In the genomic region with DNA sequence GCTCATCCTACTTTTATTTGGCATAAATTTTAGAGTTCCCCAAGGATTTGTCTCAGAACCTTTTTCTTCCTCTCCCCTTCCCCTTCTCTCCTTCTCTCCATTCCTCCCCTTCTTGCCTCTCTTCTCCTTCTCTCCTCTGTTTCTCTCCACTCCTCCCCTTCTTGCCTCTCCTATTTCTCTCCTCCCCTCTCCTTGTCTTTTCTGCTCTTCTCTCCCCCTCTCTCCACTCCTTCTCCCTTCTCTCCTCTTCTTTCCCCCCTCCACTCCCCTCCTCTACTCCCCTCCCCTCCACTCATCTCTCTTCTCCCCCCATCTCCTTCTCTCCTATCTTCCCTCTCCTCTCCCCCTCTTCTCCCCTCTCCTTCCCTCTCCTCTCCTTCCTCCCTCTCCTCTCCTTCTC, we compare ENCODE assay signal across 28 cellular contexts.
"Had no signal": no experiment of that assay in that cellular context is flagged by ENCODE, and none has a peak within 500 bp of the region (broad histone marks: within the 10 kb centered on the region; RNA-seq: fewer than 3 reads in every experiment).

No MANE protein-coding gene starts in this region.

- H3K4me3 ChIP-seq: colonic mucosa, coronary artery, dorsolateral prefrontal cortex, esophagus muscularis mucosa, esophagus squamous epithelium, gastrocnemius medialis, gastroesophageal sphincter, heart left ventricle, heart right ventricle, hepatocyte had no signal

- H3K4me3 Mint-ChIP-seq: effector memory CD8-positive, alpha-beta T cell had no signal

- DNase-seq: colonic mucosa; cortex of kidney; dermis blood vessel endothelial cell; dorsolateral prefrontal cortex; effector CD4-positive, alpha-beta T cell; effector CD8-positive, alpha-beta T cell; effector memory CD4-positive, alpha-beta T cell; effector memory CD8-positive, alpha-beta T cell; erythroblast; esophagus squamous epithelium; foreskin fibroblast; foreskin keratinocyte; foreskin melanocyte; gastrocnemius medialis; glutamatergic neuron; head of caudate nucleus; heart right ventricle had no signal

- H3K27ac ChIP-seq: colonic mucosa, coronary artery, dorsolateral prefrontal cortex, epithelial cell of prostate, esophagus muscularis mucosa, esophagus squamous epithelium, foreskin keratinocyte, gastrocnemius medialis, gastroesophageal sphincter, heart left ventricle, heart right ventricle, hepatocyte had no signal

- H3K4me1 ChIP-seq: colonic mucosa, esophagus muscularis mucosa, esophagus squamous epithelium, foreskin keratinocyte, gastrocnemius medialis, gastroesophageal sphincter, heart left ventricle, heart right ventricle had no signal

- H3K79me2 ChIP-seq: hepatocyte had no signal

- H3K9me3 ChIP-seq: colonic mucosa, esophagus muscularis mucosa, esophagus squamous epithelium, gastrocnemius medialis, gastroesophageal sphincter, heart left ventricle, heart right ventricle had no signal

- H2AFZ ChIP-seq: hepatocyte had no signal

- H3K27ac Mint-ChIP-seq: effector memory CD8-positive, alpha-beta T cell had no signal

- H3K36me3 ChIP-seq: colonic mucosa, esophagus muscularis mucosa, esophagus squamous epithelium, gastrocnemius medialis, gastroesophageal sphincter, heart left ventricle, heart right ventricle had no signal

- H3K4me2 ChIP-seq: hepatocyte had no signal

- ATAC-seq: effector memory CD8-positive, alpha-beta T cell; esophagus mucosa; foreskin keratinocyte; gastrocnemius medialis; gastroesophageal sphincter; heart left ventricle had no signal

- H3K9me3 Mint-ChIP-seq: effector memory CD8-positive, alpha-beta T cell had no signal

- H3K27me3 ChIP-seq: colonic mucosa, esophagus muscularis mucosa, gastrocnemius medialis, gastroesophageal sphincter had no signal

- FAIRE-seq: colon, endometrium, endothelial cell of umbilical vein, frontal cortex had no signal
